ENCODE assay signal across 37 cellular contexts in genomic region chr17:34107019-34107418, GRCh38.
"Had no signal": no experiment of that assay in that cellular context is flagged by ENCODE, and none has a peak within 500 bp of the region (broad histone marks: within the 10 kb centered on the region; RNA-seq: fewer than 3 reads in every experiment).

No MANE protein-coding gene starts in this region.

- FAIRE-seq: astrocyte, TTC549 had no signal

- H3K27ac ChIP-seq: adrenal gland, body of pancreas, brain microvascular endothelial cell, breast epithelium, VCaP had no signal

- H3K27me3 ChIP-seq: adrenal gland, body of pancreas, brain microvascular endothelial cell had no signal

- H3K9me3 ChIP-seq: adrenal gland, body of pancreas, breast epithelium had no signal

- H3K4me1 Mint-ChIP-seq: activated B cell treated with CpG ODN at 0.5 μM for 24 hours; activated CD4-positive, alpha-beta T cell treated with anti-CD3 and anti-CD28 coated beads, Interleukin-2, amount 10 ng/mL, durations not matched to agents 24 days and 14 days; activated naive CD8-positive, alpha-beta T cell treated with anti-CD3 and anti-CD28 coated beads for 36 hours; activated T-helper 17 cell treated with anti-CD3 and anti-CD28 coated beads, Interleukin-2, amount 50 U/mL, for 72 hours had no signal

- H3K4me1 ChIP-seq: adrenal gland, body of pancreas, breast epithelium had no signal

- DNase-seq: activated B cell treated with CpG ODN at 0.5 μM for 24 hours; activated CD4-positive, alpha-beta memory T cell treated with anti-CD3 and anti-CD28 coated beads for 36 hours; activated CD4-positive, alpha-beta T cell treated with anti-CD3 and anti-CD28 coated beads for 4 hours; activated CD4-positive, alpha-beta T cell treated with anti-CD3 and anti-CD28 coated beads, Interleukin-2, amount 10 ng/mL, durations not matched to agents 24 days and 14 days; activated CD4-positive, alpha-beta T cell treated with anti-CD3 and anti-CD28 coated beads, Interleukin-2, amount 50 U/mL, for 1 hour; activated CD4-positive, alpha-beta T cell treated with anti-CD3 and anti-CD28 coated beads, Interleukin-2, amount 50 U/mL, for 4 hours; activated CD4-positive, CD25-positive, alpha-beta regulatory T cell treated with anti-CD3 and anti-CD28 coated beads, Interleukin-2, amount 50 U/mL, for 72 hours; activated CD8-positive, alpha-beta memory T cell treated with anti-CD3 and anti-CD28 coated beads, Interleukin-2, amount 50 U/mL, for 4 hours; activated CD8-positive, alpha-beta T cell treated with anti-CD3 and anti-CD28 coated beads for 36 hours; activated effector memory CD4-positive, alpha-beta T cell treated with anti-CD3 and anti-CD28 coated beads, Interleukin-2, amount 50 U/mL, for 16 hours; activated gamma-delta T cell treated with Interleukin-2 at 50 U/mL for 16 hours; activated naive CD4-positive, alpha-beta T cell; activated naive CD4-positive, alpha-beta T cell treated with anti-CD3 and anti-CD28 coated beads for 36 hours; activated naive CD4-positive, alpha-beta T cell treated with anti-CD3 and anti-CD28 coated beads, Interleukin-2, amount 50 U/mL, for 16 hours; activated naive CD8-positive, alpha-beta T cell treated with anti-CD3 and anti-CD28 coated beads for 36 hours; activated T-cell treated with anti-CD3 and anti-CD28 coated beads for 4 hours; activated T-cell treated with anti-CD3 and anti-CD28 coated beads, Interleukin-2, amount 50 U/mL, for 1 hour; activated T-cell treated with anti-CD3 and anti-CD28 coated beads, Interleukin-2, amount 50 U/mL, for 4 hours; activated T-cell treated with anti-CD3 and anti-CD28 coated beads, Interleukin-2, amount 50 U/mL, for 72 hours; adrenal gland; amniotic stem cell; aorta; body of pancreas; brain microvascular endothelial cell; central memory CD4-positive, alpha-beta T cell; T-helper 1 cell; T-helper 2 cell; T-helper 9 cell had no signal

- H3K36me3 Mint-ChIP-seq: activated CD4-positive, alpha-beta memory T cell treated with anti-CD3 and anti-CD28 coated beads for 36 hours; activated naive CD4-positive, alpha-beta T cell treated with anti-CD3 and anti-CD28 coated beads, Interleukin-2, amount 50 U/mL, for 72 hours; activated naive CD8-positive, alpha-beta T cell treated with anti-CD3 and anti-CD28 coated beads for 36 hours had no signal

- H3K9me3 Mint-ChIP-seq: activated B cell treated with CpG ODN at 0.5 μM for 24 hours; activated CD4-positive, alpha-beta memory T cell treated with anti-CD3 and anti-CD28 coated beads for 36 hours; activated CD4-positive, alpha-beta T cell treated with anti-CD3 and anti-CD28 coated beads, Interleukin-2, amount 10 ng/mL, durations not matched to agents 24 days and 14 days; activated CD8-positive, alpha-beta T cell treated with anti-CD3 and anti-CD28 coated beads for 36 hours; activated naive CD4-positive, alpha-beta T cell treated with anti-CD3 and anti-CD28 coated beads for 36 hours; activated naive CD4-positive, alpha-beta T cell treated with anti-CD3 and anti-CD28 coated beads, Interleukin-2, amount 50 U/mL, for 72 hours; activated naive CD8-positive, alpha-beta T cell treated with anti-CD3 and anti-CD28 coated beads for 36 hours; activated T-cell treated with anti-CD3 and anti-CD28 coated beads, Interleukin-2, amount 50 U/mL, for 4 hours; activated T-cell treated with anti-CD3 and anti-CD28 coated beads, Interleukin-2, amount 50 U/mL, for 72 hours; activated T-helper 1 cell treated with anti-CD3 and anti-CD28 coated beads, Interleukin-12 subunit alpha, Interleukin-12 subunit beta, Interleukin-2, Interleukin-4 antibody, amounts not matched to agents 30 ng/mL and 10 ng/mL and 1 ng/mL, durations not matched to agents 14 hours and 24 hours and 36 hours; activated T-helper 17 cell treated with anti-CD3 and anti-CD28 coated beads, Interleukin-2, amount 50 U/mL, for 72 hours; T-helper 1 cell treated with Interleukin-12 subunit alpha and Interleukin-12 subunit beta and Interleukin-4 antibody, amounts not matched to agents 30 μg/mL and 1 μg/mL, for 36 hours; T-helper 2 cell treated with Interferon-gamma antibody and Interleukin-4, amounts not matched to agents 5 μg/mL and 100 μg/mL, for 36 hours had no signal

- H3K4me3 Mint-ChIP-seq: activated B cell treated with CpG ODN at 0.5 μM for 24 hours; activated CD4-positive, alpha-beta memory T cell treated with anti-CD3 and anti-CD28 coated beads for 36 hours; activated CD4-positive, alpha-beta T cell treated with anti-CD3 and anti-CD28 coated beads, Interleukin-2, amount 10 ng/mL, durations not matched to agents 24 days and 14 days; activated CD8-positive, alpha-beta T cell treated with anti-CD3 and anti-CD28 coated beads for 36 hours; activated naive CD4-positive, alpha-beta T cell treated with anti-CD3 and anti-CD28 coated beads for 36 hours; activated naive CD8-positive, alpha-beta T cell treated with anti-CD3 and anti-CD28 coated beads for 36 hours; activated T-cell treated with anti-CD3 and anti-CD28 coated beads, Interleukin-2, amount 50 U/mL, for 4 hours; activated T-cell treated with anti-CD3 and anti-CD28 coated beads, Interleukin-2, amount 50 U/mL, for 72 hours; activated T-helper 1 cell treated with anti-CD3 and anti-CD28 coated beads, Interleukin-12 subunit alpha, Interleukin-12 subunit beta, Interleukin-2, Interleukin-4 antibody, amounts not matched to agents 30 ng/mL and 10 ng/mL and 1 ng/mL, durations not matched to agents 14 hours and 24 hours and 36 hours; activated T-helper 17 cell treated with anti-CD3 and anti-CD28 coated beads, Interleukin-2, amount 50 U/mL, for 72 hours; T-helper 1 cell treated with Interleukin-12 subunit alpha and Interleukin-12 subunit beta and Interleukin-4 antibody, amounts not matched to agents 30 μg/mL and 1 μg/mL, for 36 hours; T-helper 2 cell treated with Interferon-gamma antibody and Interleukin-4, amounts not matched to agents 5 μg/mL and 100 μg/mL, for 36 hours had no signal

- ATAC-seq: activated CD8-positive, alpha-beta T cell treated with anti-CD3 and anti-CD28 coated beads for 36 hours; activated naive CD4-positive, alpha-beta T cell treated with anti-CD3 and anti-CD28 coated beads, Interleukin-2, amount 50 U/mL, for 72 hours; activated T-cell treated with anti-CD3 and anti-CD28 coated beads, Interleukin-2, amount 50 U/mL, for 4 hours; activated T-cell treated with anti-CD3 and anti-CD28 coated beads, Interleukin-2, amount 50 U/mL, for 72 hours; activated T-helper 17 cell treated with anti-CD3 and anti-CD28 coated beads, Interleukin-2, amount 50 U/mL, for 72 hours; body of pancreas had no signal

- H3K27ac Mint-ChIP-seq: activated B cell treated with CpG ODN at 0.5 μM for 24 hours; activated CD4-positive, alpha-beta memory T cell treated with anti-CD3 and anti-CD28 coated beads for 36 hours; activated CD4-positive, alpha-beta T cell treated with anti-CD3 and anti-CD28 coated beads, Interleukin-2, amount 10 ng/mL, durations not matched to agents 24 days and 14 days; activated CD8-positive, alpha-beta T cell treated with anti-CD3 and anti-CD28 coated beads for 36 hours; activated naive CD4-positive, alpha-beta T cell treated with anti-CD3 and anti-CD28 coated beads for 36 hours; activated naive CD4-positive, alpha-beta T cell treated with anti-CD3 and anti-CD28 coated beads, Interleukin-2, amount 50 U/mL, for 72 hours; activated naive CD8-positive, alpha-beta T cell treated with anti-CD3 and anti-CD28 coated beads for 36 hours; activated T-cell treated with anti-CD3 and anti-CD28 coated beads, Interleukin-2, amount 50 U/mL, for 72 hours; activated T-helper 1 cell treated with anti-CD3 and anti-CD28 coated beads, Interleukin-12 subunit alpha, Interleukin-12 subunit beta, Interleukin-2, Interleukin-4 antibody, amounts not matched to agents 30 ng/mL and 10 ng/mL and 1 ng/mL, durations not matched to agents 14 hours and 24 hours and 36 hours; activated T-helper 17 cell treated with anti-CD3 and anti-CD28 coated beads, Interleukin-2, amount 50 U/mL, for 72 hours; T-helper 1 cell treated with Interleukin-12 subunit alpha and Interleukin-12 subunit beta and Interleukin-4 antibody, amounts not matched to agents 30 μg/mL and 1 μg/mL, for 36 hours; T-helper 2 cell treated with Interferon-gamma antibody and Interleukin-4, amounts not matched to agents 5 μg/mL and 100 μg/mL, for 36 hours had no signal

- H3K36me3 ChIP-seq: adrenal gland, brain microvascular endothelial cell, breast epithelium had no signal

- H3K4me3 ChIP-seq: adrenal gland, body of pancreas, breast epithelium had no signal
